26 cellular contexts compared by ENCODE assay signal in the genomic region with DNA sequence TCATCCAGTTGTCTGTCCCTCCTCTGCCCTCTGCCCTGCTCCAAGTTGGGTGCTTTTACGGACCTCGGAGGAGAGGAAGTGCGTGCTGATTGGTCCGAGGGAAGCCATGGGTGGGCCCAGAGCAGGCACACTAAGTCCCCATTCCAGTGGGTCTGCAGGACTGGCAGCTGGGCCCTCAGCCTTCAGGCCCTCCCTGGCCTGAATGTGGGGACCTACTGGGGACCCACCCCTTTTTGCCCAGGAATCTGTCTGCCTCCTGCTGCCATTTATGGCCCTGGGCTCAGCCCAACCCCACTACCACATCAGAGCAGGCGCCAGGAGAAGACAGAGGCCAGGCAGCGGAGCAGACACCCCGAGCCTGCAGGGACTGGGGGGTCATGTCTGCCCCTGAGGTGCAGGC.
"Had no signal": no experiment of that assay in that cellular context is flagged by ENCODE, and none has a peak within 500 bp of the region (broad histone marks: within the 10 kb centered on the region; RNA-seq: fewer than 3 reads in every experiment).

No MANE protein-coding gene starts in this region.

- ATAC-seq: naive thymus-derived CD4-positive, alpha-beta T cell; natural killer cell; pancreas; right cardiac atrium; right lobe of liver; stimulated activated effector memory CD8-positive, alpha-beta T cell treated with anti-CD3 and anti-CD28 coated beads, Interleukin-12 subunit alpha, Interleukin-12 subunit beta, amount 100 ng/mL, for 72 hours; stimulated activated naive B cell treated with anti-CD40 and anti-IgM and Interleukin-4, amounts not matched to agents 10 μg/mL and 1 μg/mL and 100 μg/mL, for 72 hours had no signal

- H3K27me3 Mint-ChIP-seq: naive thymus-derived CD4-positive, alpha-beta T cell; stimulated activated naive B cell treated with anti-CD40 and anti-IgM and Interleukin-4, amounts not matched to agents 10 μg/mL and 1 μg/mL and 100 μg/mL, for 72 hours; stimulated activated naive CD8-positive, alpha-beta T cell treated with anti-CD3 and anti-CD28 coated beads, Interleukin-15, Interleukin-2, amounts not matched to agents 100 ng/mL and 50 ng/mL, for 24 hours; type B pancreatic cell had no signal

- H3K27ac ChIP-seq: neutrophil, pancreas, prostate gland, right lobe of liver, sigmoid colon, stomach, tibial artery, transverse colon, vagina had no signal

- H3K27me3 ChIP-seq: neutrophil, right lobe of liver, sigmoid colon, stomach, tibial artery, transverse colon, vagina had no signal

- H3K4me1 Mint-ChIP-seq: natural killer cell; nephron; stimulated activated effector memory CD8-positive, alpha-beta T cell treated with anti-CD3 and anti-CD28 coated beads, Interleukin-12 subunit alpha, Interleukin-12 subunit beta, amount 100 ng/mL, for 72 hours; stimulated activated naive B cell treated with anti-CD40 and anti-IgM and Interleukin-4, amounts not matched to agents 10 μg/mL and 1 μg/mL and 100 μg/mL, for 72 hours had no signal

- H3K27ac Mint-ChIP-seq: naive thymus-derived CD4-positive, alpha-beta T cell; natural killer cell; nephron; stimulated activated effector memory CD8-positive, alpha-beta T cell treated with anti-CD3 and anti-CD28 coated beads, Interleukin-12 subunit alpha, Interleukin-12 subunit beta, amount 100 ng/mL, for 72 hours; stimulated activated naive B cell treated with anti-CD40 and anti-IgM and Interleukin-4, amounts not matched to agents 10 μg/mL and 1 μg/mL and 100 μg/mL, for 72 hours; stimulated activated naive CD8-positive, alpha-beta T cell treated with anti-CD3 and anti-CD28 coated beads, Interleukin-15, Interleukin-2, amounts not matched to agents 100 ng/mL and 50 ng/mL, for 24 hours; type B pancreatic cell had no signal

- FAIRE-seq: pancreas, small intestine, urothelium cell line had no signal

- H3K36me3 ChIP-seq: neutrophil, pancreas, prostate gland, right lobe of liver, sigmoid colon, stomach, tibial artery, transverse colon, vagina had no signal

- H3K36me3 Mint-ChIP-seq: naive thymus-derived CD4-positive, alpha-beta T cell; natural killer cell; stimulated activated effector memory CD8-positive, alpha-beta T cell treated with anti-CD3 and anti-CD28 coated beads, Interleukin-12 subunit alpha, Interleukin-12 subunit beta, amount 100 ng/mL, for 72 hours; stimulated activated naive B cell treated with anti-CD40 and anti-IgM and Interleukin-4, amounts not matched to agents 10 μg/mL and 1 μg/mL and 100 μg/mL, for 72 hours; type B pancreatic cell had no signal

- H3K4me3 Mint-ChIP-seq: naive thymus-derived CD4-positive, alpha-beta T cell; natural killer cell; nephron; stimulated activated effector memory CD8-positive, alpha-beta T cell treated with anti-CD3 and anti-CD28 coated beads, Interleukin-12 subunit alpha, Interleukin-12 subunit beta, amount 100 ng/mL, for 72 hours; stimulated activated naive B cell treated with anti-CD40 and anti-IgM and Interleukin-4, amounts not matched to agents 10 μg/mL and 1 μg/mL and 100 μg/mL, for 72 hours; stimulated activated naive CD8-positive, alpha-beta T cell treated with anti-CD3 and anti-CD28 coated beads, Interleukin-15, Interleukin-2, amounts not matched to agents 100 ng/mL and 50 ng/mL, for 24 hours; type B pancreatic cell had no signal

- H3K4me3 ChIP-seq: pancreas, prostate gland, right lobe of liver, sigmoid colon, stomach, tibial artery, transverse colon, vagina had no signal

- DNase-seq: naive thymus-derived CD4-positive, alpha-beta T cell; natural killer cell; nucleus accumbens; retina; sigmoid colon; small intestine; stimulated activated CD4-positive, alpha-beta T cell treated with anti-CD3 and anti-CD28 coated beads, Interleukin-15, amount 100 ng/mL, for 24 hours; stimulated activated CD4-positive, alpha-beta T cell treated with anti-CD3 and anti-CD28 coated beads, Interleukin-2, amount 100 ng/mL, for 24 hours; stimulated activated CD4-positive, alpha-beta T cell treated with anti-CD3 and anti-CD28 coated beads, Interleukin-2, amount 100 ng/mL, for 48 hours; stimulated activated CD4-positive, alpha-beta T cell treated with anti-CD3 and anti-CD28 coated beads, Interleukin-4, amount 100 ng/mL, for 24 hours; stimulated activated naive B cell treated with anti-CD40 and anti-IgM and Interleukin-4, amounts not matched to agents 10 μg/mL and 1 μg/mL and 100 μg/mL, for 72 hours; stimulated activated naive CD4-positive, alpha-beta T cell treated with Interleukin-2 at 50 U/mL for 16 hours; stomach; tibial artery; transverse colon had no signal

- H3K9me3 ChIP-seq: neutrophil, pancreas, prostate gland, sigmoid colon, tibial artery, transverse colon, vagina had no signal

- H3K4me1 ChIP-seq: pancreas, prostate gland, right lobe of liver, sigmoid colon, stomach, tibial artery, transverse colon, vagina had no signal

- H3K9me3 Mint-ChIP-seq: stimulated activated effector memory CD8-positive, alpha-beta T cell treated with anti-CD3 and anti-CD28 coated beads, Interleukin-12 subunit alpha, Interleukin-12 subunit beta, amount 100 ng/mL, for 72 hours; stimulated activated naive CD8-positive, alpha-beta T cell treated with anti-CD3 and anti-CD28 coated beads, Interleukin-15, Interleukin-2, amounts not matched to agents 100 ng/mL and 50 ng/mL, for 24 hours had no signal
